Comparison of ENCODE assay signal across 1 cellular context in the genomic region with DNA sequence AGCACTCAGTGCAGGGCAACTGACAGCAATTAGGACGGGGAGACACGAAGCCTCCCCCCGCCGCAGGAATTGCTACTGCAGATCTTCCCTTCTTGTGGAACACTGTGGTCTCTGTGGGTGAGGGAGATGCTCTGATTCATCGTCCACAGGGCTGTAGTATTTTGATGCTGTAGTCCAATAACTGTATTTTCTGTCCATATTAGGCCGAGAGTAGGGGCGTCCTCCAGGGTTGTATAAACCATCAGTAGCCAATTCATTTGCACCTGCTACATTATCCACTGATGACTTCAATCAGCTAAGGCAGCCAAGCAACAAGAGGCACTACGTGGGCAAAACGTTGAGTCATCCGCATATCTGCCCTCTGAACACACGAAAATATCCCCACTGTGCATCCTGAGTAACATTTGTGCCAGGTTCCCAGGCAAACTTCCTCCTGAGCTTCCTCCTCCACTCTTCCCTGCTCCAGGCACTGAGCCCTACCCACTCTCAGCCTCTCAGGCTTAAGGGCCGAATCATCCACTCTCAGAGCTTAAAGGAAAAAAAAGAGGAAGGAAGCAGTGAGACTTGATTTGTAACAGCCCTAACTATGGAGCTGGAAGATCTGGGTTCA.
TF ChIP-seq lines count a peak whose summit lies in the region.

No MANE protein-coding gene starts in this region.

TF ChIP-seq in H1, 55 proteins besides CTCF, POLR2A, EP300 and RAD21 (continued from another document):
- TF ChIP-seq CHD7 (IDR thresholded peaks at IDR 0.05; ENCODE audit: insufficient replicate concordance, low read length) (no peak), SIN3A (conservative IDR thresholded peaks at IDR 0.05 in 1 of 2, IDR thresholded peaks at IDR 0.05 in 1 of 2; ENCODE audit: low read depth in 1 of 2, low read length in 2 of 2) (no peak), NRF1 (IDR thresholded peaks at IDR 0.05; ENCODE audit: low read depth, low read length) (no peak), CEBPB (IDR thresholded peaks at IDR 0.05; ENCODE audit: low read depth, low read length) (no peak), BCL11A (IDR thresholded peaks at IDR 0.05; ENCODE audit: low read depth in 2 of 2, low read length in 2 of 2) (no peak), USF2 (IDR thresholded peaks at IDR 0.05; ENCODE audit: low read length) (no peak)
- TF ChIP-seq, protein P1, sequence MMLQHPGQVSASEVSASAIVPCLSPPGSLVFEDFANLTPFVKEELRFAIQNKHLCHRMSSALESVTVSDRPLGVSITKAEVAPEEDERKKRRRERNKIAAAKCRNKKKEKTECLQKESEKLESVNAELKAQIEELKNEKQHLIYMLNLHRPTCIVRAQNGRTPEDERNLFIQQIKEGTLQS (IDR thresholded peaks at IDR 0.05; ENCODE audit: insufficient read depth, low read depth, low read length) = no peak
